In the genomic region with DNA sequence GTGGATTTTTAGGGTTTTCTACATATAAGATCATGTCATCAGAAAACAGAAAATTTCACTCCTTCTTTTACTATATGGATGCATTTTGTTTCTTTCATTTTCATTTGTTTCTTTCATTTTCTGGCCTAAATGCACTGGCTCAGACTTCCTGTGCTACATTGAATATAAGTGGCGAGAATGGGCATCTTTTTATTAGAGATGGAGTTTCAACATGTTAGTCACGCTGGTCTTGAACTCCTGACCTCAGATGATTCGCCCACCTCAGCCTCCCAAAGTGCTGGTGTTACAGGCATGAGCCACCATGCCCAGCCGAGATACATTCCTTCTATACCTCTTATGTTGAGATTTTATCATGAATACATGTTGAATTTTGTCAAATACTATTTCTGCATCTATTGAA, we compare ENCODE assay signal across 19 cellular contexts.
A peak's percentile ranks its signal among the peaks of the same experiment; 100 is the strongest.
DNase-seq lines count a peak whose midpoint lies in the region; ATAC-seq, FAIRE-seq and TF ChIP-seq lines count a peak whose summit lies in the region.
"Had no signal": no experiment of that assay in that cellular context is flagged by ENCODE, and none has a peak within 500 bp of the region (broad histone marks: within the 10 kb centered on the region; RNA-seq: fewer than 3 reads in every experiment).

No MANE protein-coding gene starts in this region.

- ATAC-seq in stimulated activated effector memory CD8-positive, alpha-beta T cell treated with anti-CD3 and anti-CD28 coated beads, Interleukin-12 subunit alpha, Interleukin-12 subunit beta, amount 100 ng/mL, for 72 hours = peak; percentile 69
- ATAC-seq in GM18517 (IDR thresholded peaks at IDR 0.05; ENCODE audit: unreplicated experiment) = no peak
- ATAC-seq: heart right ventricle; stimulated activated naive B cell treated with anti-CD40 and anti-IgM and Interleukin-4, amounts not matched to agents 10 μg/mL and 1 μg/mL and 100 μg/mL, for 72 hours had no signal

- intact Hi-C loops in posterior vena cava (cut with DNase I) = no loop called here

- H3K27me3 ChIP-seq in astrocyte (ENCODE audit: insufficient read depth, low read length) = no peaks in the 10 kb centered on the region
- H3K27me3 ChIP-seq: heart right ventricle had no signal

- H3K36me3 ChIP-seq in astrocyte (ENCODE audit: insufficient read depth, low read length) = no peaks in the 10 kb centered on the region
- H3K36me3 ChIP-seq: thoracic aorta had no signal

- H3K36me3 Mint-ChIP-seq in activated naive CD8-positive, alpha-beta T cell = peaks cover 15% of the 10 kb centered on the region
- peaks cover 47% of the 10 kb centered on the region for H3K36me3 Mint-ChIP-seq in activated naive CD8-positive, alpha-beta T cell treated with anti-CD3 and anti-CD28 coated beads for 36 hours
- H3K36me3 Mint-ChIP-seq in astrocyte (ENCODE audit: low read depth, unreplicated experiment) = peaks cover 3% of the 10 kb centered on the region
- peaks cover 45% of the 10 kb centered on the region for H3K36me3 Mint-ChIP-seq in stimulated activated effector memory CD8-positive, alpha-beta T cell treated with anti-CD3 and anti-CD28 coated beads, Interleukin-12 subunit alpha, Interleukin-12 subunit beta, amount 100 ng/mL, for 72 hours

- peak; percentile 72 for FAIRE-seq in astrocyte (lab: Jason Lieb, UNC)
- FAIRE-seq: H1 had no signal

- TF ChIP-seq CTCF in astrocyte (IDR thresholded peaks at IDR 0.05; ENCODE audit: insufficient read depth, low read depth, low read length) = no peak

- no peak overlapping the region for H3K4me3 ChIP-seq in astrocyte (ENCODE audit: insufficient read depth, low read depth, low read length)
- H3K4me3 ChIP-seq: heart right ventricle, thoracic aorta had no signal

- H3K27ac ChIP-seq in astrocyte (ENCODE audit: low read depth, low read length) = no peak overlapping the region
- H3K27ac ChIP-seq: heart right ventricle, thoracic aorta, VCaP had no signal

- H3K4me1 ChIP-seq in astrocyte (ENCODE audit: insufficient read depth, low read length) = no peaks in the 10 kb centered on the region
- H3K4me1 ChIP-seq: heart right ventricle had no signal

- H3K4me1 Mint-ChIP-seq in activated naive CD8-positive, alpha-beta T cell (ENCODE audit: low read depth) = peaks cover 14% of the 10 kb centered on the region
- H3K4me1 Mint-ChIP-seq in activated naive CD8-positive, alpha-beta T cell treated with anti-CD3 and anti-CD28 coated beads for 36 hours = peaks cover 10% of the 10 kb centered on the region
- H3K4me1 Mint-ChIP-seq in astrocyte (ENCODE audit: low read depth, unreplicated experiment) = no peaks in the 10 kb centered on the region
- H3K4me1 Mint-ChIP-seq in stimulated activated effector memory CD8-positive, alpha-beta T cell treated with anti-CD3 and anti-CD28 coated beads, Interleukin-12 subunit alpha, Interleukin-12 subunit beta, amount 100 ng/mL, for 72 hours = peaks cover 15% of the 10 kb centered on the region

- no peaks in the 10 kb centered on the region for H4K20me1 ChIP-seq in astrocyte (ENCODE audit: insufficient read depth, low read length)

- H3K9me3 ChIP-seq in astrocyte (ENCODE audit: insufficient read depth, low read depth, low read length) = no peaks in the 10 kb centered on the region

- no peak overlapping the region for H3K9ac ChIP-seq in astrocyte (ENCODE audit: low read length)

- H3K4me3 Mint-ChIP-seq in activated naive CD8-positive, alpha-beta T cell = no peak overlapping the region
- no peak overlapping the region for H3K4me3 Mint-ChIP-seq in activated naive CD8-positive, alpha-beta T cell treated with anti-CD3 and anti-CD28 coated beads for 36 hours
- no peak overlapping the region for H3K4me3 Mint-ChIP-seq in astrocyte (ENCODE audit: unreplicated experiment)
- no peak overlapping the region for H3K4me3 Mint-ChIP-seq in stimulated activated effector memory CD8-positive, alpha-beta T cell treated with anti-CD3 and anti-CD28 coated beads, Interleukin-12 subunit alpha, Interleukin-12 subunit beta, amount 100 ng/mL, for 72 hours
- H3K4me3 Mint-ChIP-seq: stimulated activated naive B cell treated with anti-CD40 and anti-IgM and Interleukin-4, amounts not matched to agents 10 μg/mL and 1 μg/mL and 100 μg/mL, for 72 hours had no signal

- no peak overlapping the region for H2AFZ ChIP-seq in astrocyte (ENCODE audit: low read depth, low read length)

- H3K27me3 Mint-ChIP-seq in activated naive CD8-positive, alpha-beta T cell = no peaks in the 10 kb centered on the region
- H3K27me3 Mint-ChIP-seq in activated naive CD8-positive, alpha-beta T cell treated with anti-CD3 and anti-CD28 coated beads for 36 hours = no peaks in the 10 kb centered on the region
- no peaks in the 10 kb centered on the region for H3K27me3 Mint-ChIP-seq in astrocyte (ENCODE audit: low read depth, unreplicated experiment)
- H3K27me3 Mint-ChIP-seq: stimulated activated naive B cell treated with anti-CD40 and anti-IgM and Interleukin-4, amounts not matched to agents 10 μg/mL and 1 μg/mL and 100 μg/mL, for 72 hours had no signal

- H3K4me2 ChIP-seq in astrocyte (ENCODE audit: low read length) = no peak overlapping the region

- H3K27ac Mint-ChIP-seq in activated naive CD8-positive, alpha-beta T cell = peak overlapping the region; percentile 16
- no peak overlapping the region for H3K27ac Mint-ChIP-seq in activated naive CD8-positive, alpha-beta T cell treated with anti-CD3 and anti-CD28 coated beads for 36 hours
- H3K27ac Mint-ChIP-seq in astrocyte (ENCODE audit: unreplicated experiment) = no peak overlapping the region
- no peak overlapping the region for H3K27ac Mint-ChIP-seq in stimulated activated effector memory CD8-positive, alpha-beta T cell treated with anti-CD3 and anti-CD28 coated beads, Interleukin-12 subunit alpha, Interleukin-12 subunit beta, amount 100 ng/mL, for 72 hours
- H3K27ac Mint-ChIP-seq: stimulated activated naive B cell treated with anti-CD40 and anti-IgM and Interleukin-4, amounts not matched to agents 10 μg/mL and 1 μg/mL and 100 μg/mL, for 72 hours had no signal

- no peak for DNase-seq in activated naive CD8-positive, alpha-beta T cell treated with anti-CD3 and anti-CD28 coated beads for 36 hours
- peak; percentile 49 for DNase-seq in HCEC 1CT
- DNase-seq in astrocyte (ENCODE audit: low read depth) = no peak
- DNase-seq in stimulated activated effector memory CD8-positive, alpha-beta T cell treated with anti-CD3 and anti-CD28 coated beads, Interleukin-12 subunit alpha, Interleukin-12 subunit beta, amount 100 ng/mL, for 72 hours (ENCODE audit: low spot score in 2 of 2) = no peak
- no peak for DNase-seq in posterior vena cava (ENCODE audit: low spot score)
- DNase-seq: activated effector memory CD4-positive, alpha-beta T cell treated with anti-CD3 and anti-CD28 coated beads, Interleukin-2, amount 50 U/mL, for 16 hours; aorta; CD8-positive, alpha-beta memory T cell; DMS79; heart right ventricle; NCI-H1417 treated with DMSO at 0.1 percent for 48 hours; nucleus accumbens; SHP77; stimulated activated naive B cell treated with anti-CD40 and anti-IgM and Interleukin-4, amounts not matched to agents 10 μg/mL and 1 μg/mL and 100 μg/mL, for 72 hours had no signal

- H3K79me2 ChIP-seq in astrocyte (ENCODE audit: insufficient read depth, low read length) = no peaks in the 10 kb centered on the region

- H3K9me3 Mint-ChIP-seq in activated naive CD8-positive, alpha-beta T cell (ENCODE audit: low read depth) = peaks cover 6% of the 10 kb centered on the region
- H3K9me3 Mint-ChIP-seq in activated naive CD8-positive, alpha-beta T cell treated with anti-CD3 and anti-CD28 coated beads for 36 hours = peaks cover 11% of the 10 kb centered on the region
- no peaks in the 10 kb centered on the region for H3K9me3 Mint-ChIP-seq in astrocyte (ENCODE audit: unreplicated experiment)
- H3K9me3 Mint-ChIP-seq in stimulated activated effector memory CD8-positive, alpha-beta T cell treated with anti-CD3 and anti-CD28 coated beads, Interleukin-12 subunit alpha, Interleukin-12 subunit beta, amount 100 ng/mL, for 72 hours = no peaks in the 10 kb centered on the region
